In the genomic region with DNA sequence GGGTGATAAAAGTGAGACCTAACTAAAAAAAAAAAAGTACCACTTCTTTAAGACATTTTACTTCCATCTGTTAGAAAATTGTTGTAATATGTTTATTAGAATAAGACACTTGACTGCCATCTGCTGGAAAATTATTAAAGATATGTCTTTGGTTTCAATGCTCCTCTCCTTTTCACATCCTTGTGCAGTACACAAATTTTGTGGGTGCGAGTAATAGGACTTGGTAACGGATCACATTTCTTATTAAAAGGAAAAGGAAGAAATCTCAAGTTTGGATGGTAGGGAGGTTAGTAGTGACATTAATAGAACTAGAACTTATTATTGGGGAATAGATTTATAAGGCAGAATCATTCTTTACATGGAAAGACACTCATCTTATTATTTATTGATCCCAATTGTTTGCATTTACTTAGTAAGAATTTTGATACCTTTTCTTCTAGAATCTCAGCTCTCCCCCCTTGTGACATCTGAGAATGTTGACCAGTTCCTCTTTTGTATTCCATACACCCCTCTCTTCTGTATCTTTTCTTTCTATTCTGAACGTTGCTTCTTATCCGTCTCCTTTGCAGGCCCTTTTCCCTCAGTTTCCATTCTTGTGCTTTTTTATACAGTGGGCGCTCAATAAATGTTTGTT, we compare ENCODE assay signal across 8 cellular contexts. TPM values are rescaled to one million over a fixed set of nuclear protein-coding genes. Genes with fewer than 3 reads are reported as not detected.
DNase-seq lines count a peak whose midpoint lies in the region; ATAC-seq, FAIRE-seq and TF ChIP-seq lines count a peak whose summit lies in the region.

No MANE protein-coding gene starts in this region.

- H3K36me3 Mint-ChIP-seq in activated CD4-positive, alpha-beta memory T cell treated with anti-CD3 and anti-CD28 coated beads, Interleukin-2, amount 10 ng/mL, durations not matched to agents 7 days and 5 days (ENCODE audit: low read depth): no peaks in the 10 kb centered on the region

- no peaks in the 10 kb centered on the region for H3K36me3 ChIP-seq in small intestine (ENCODE audit: control insufficient read depth in 2 of 2, insufficient read depth in 2 of 2, low read length in 2 of 2)
- no peaks in the 10 kb centered on the region for H3K36me3 ChIP-seq in testis (ENCODE audit: low read depth, missing control alignments)

- ATAC-seq in HG03439 (IDR thresholded peaks at IDR 0.05; ENCODE audit: unreplicated experiment): no peak

- H3K27me3 Mint-ChIP-seq in activated CD4-positive, alpha-beta memory T cell treated with anti-CD3 and anti-CD28 coated beads, Interleukin-2, amount 10 ng/mL, durations not matched to agents 7 days and 5 days: no peaks in the 10 kb centered on the region

- H3K27ac Mint-ChIP-seq in activated CD4-positive, alpha-beta memory T cell treated with anti-CD3 and anti-CD28 coated beads, Interleukin-2, amount 10 ng/mL, durations not matched to agents 7 days and 5 days: peak overlapping the region; percentile 91

- H3K9me3 ChIP-seq in small intestine (ENCODE audit: control insufficient read depth, low read depth) (no peaks in the 10 kb centered on the region), testis (no peaks in the 10 kb centered on the region)

- peak; percentile 75 for FAIRE-seq in small intestine (lab: Jason Lieb, UNC)

- DNase-seq in AG04449 (ENCODE audit: low read depth, low spot score) (no peak), NCI-H1105 treated with DMSO at 0.1 percent for 48 hours (lab: John Stamatoyannopoulos, UW) (peak; percentile 64), glomerular endothelial cell (ENCODE audit: extremely low read depth, low read depth, low spot score) (peak; percentile 33), small intestine (peak; percentile 72), testis (no peak)
- DNase-seq in activated CD4-positive, alpha-beta memory T cell treated with anti-CD3 and anti-CD28 coated beads, Interleukin-2, amount 10 ng/mL, durations not matched to agents 7 days and 5 days: no peak

- TF ChIP-seq POLR2A in testis (IDR thresholded peaks at IDR 0.05): no peak

- CTCF ChIA-PET in AG04449 (lab: Yijun Ruan, JAX): interaction anchor here (0.7 to 8.7 kb wide), 16 partner anchors 10 to 456 kb away, joined by 3 to 144 read pairs (median 5); a partner anchor contains a TSS
- CTCF ChIA-PET in activated CD4-positive, alpha-beta memory T cell treated with anti-CD3 and anti-CD28 coated beads, Interleukin-2, amount 10 ng/mL, durations not matched to agents 7 days and 5 days (lab: Charles Lee): interaction anchor here (0.9 to 3.3 kb wide), 9 partner anchors 11 to 455 kb away, joined by 3 to 34 read pairs (median 4); no protein-coding TSS in a partner anchor

- H3K4me3 Mint-ChIP-seq in activated CD4-positive, alpha-beta memory T cell treated with anti-CD3 and anti-CD28 coated beads, Interleukin-2, amount 10 ng/mL, durations not matched to agents 7 days and 5 days: peak overlapping the region; percentile 90

- H3K4me1 ChIP-seq in small intestine (ENCODE audit: control insufficient read depth in 2 of 2, insufficient read depth in 1 of 2, low read depth in 1 of 2, low read length in 1 of 2) (peaks cover 1 to 5% of the 10 kb centered on the region in 2 donors), testis (no peaks in the 10 kb centered on the region)

- WGBS in small intestine, 3 donors: 12 to 25% (median 24%) methylated on average over 5 of the region's 5 CpGs
- whole genome bisulfite sequencing in testis, 2 donors: 56 to 61% methylated on average over 5 of the region's 5 CpGs

- H3K9me3 Mint-ChIP-seq in activated CD4-positive, alpha-beta memory T cell treated with anti-CD3 and anti-CD28 coated beads, Interleukin-2, amount 10 ng/mL, durations not matched to agents 7 days and 5 days: no peaks in the 10 kb centered on the region

- TF ChIP-seq CTCF in AG04449 (IDR thresholded peaks at IDR 0.05; ENCODE audit: insufficient read depth, low read length, missing control alignments): no peak
- peak; percentile 24 for TF ChIP-seq CTCF in GM12873 (IDR thresholded peaks at IDR 0.05; ENCODE audit: insufficient read depth, low read depth, low read length, missing control alignments)
- peak in 1 of 3 experiments; percentile 9 for TF ChIP-seq CTCF in testis (IDR thresholded peaks at IDR 0.05)

- POLR2A ChIA-PET in AG04449 (lab: Yijun Ruan, JAX): no interaction called here
- POLR2A ChIA-PET in activated CD4-positive, alpha-beta memory T cell treated with anti-CD3 and anti-CD28 coated beads, Interleukin-2, amount 10 ng/mL, durations not matched to agents 7 days and 5 days (lab: Charles Lee): interaction anchor here (1.0 to 3.5 kb wide), 5 partner anchors 12 to 364 kb away, joined by 3 to 18 read pairs (median 3); a partner anchor contains a TSS

- peaks cover 38% of the 10 kb centered on the region for H3K4me1 Mint-ChIP-seq in activated CD4-positive, alpha-beta memory T cell treated with anti-CD3 and anti-CD28 coated beads, Interleukin-2, amount 10 ng/mL, durations not matched to agents 7 days and 5 days

- peak overlapping the region; percentile 53 for H3K4me3 ChIP-seq in AG04449 (ENCODE audit: low read depth, low read length)
- peak overlapping the region; percentile 17 to 40 for H3K4me3 ChIP-seq in small intestine (ENCODE audit: low read depth in 1 of 2, low read length in 2 of 2)
- peak overlapping the region in 1 of 2 donors; percentile 13 for H3K4me3 ChIP-seq in testis

- H3K27me3 ChIP-seq in small intestine (ENCODE audit: control insufficient read depth in 2 of 2, insufficient read depth in 2 of 2, low read length in 2 of 2): no peaks in the 10 kb centered on the region
- no peaks in the 10 kb centered on the region for H3K27me3 ChIP-seq in testis

- intact Hi-C loops in testis (cut with DNase I; ENCODE audit: low total_unique reads): no loop called here

- peak overlapping the region; percentile 78 to 85 for H3K27ac ChIP-seq in small intestine (ENCODE audit: low read depth in 1 of 2, low read length in 1 of 2)
- H3K27ac ChIP-seq in testis: peak overlapping the region in 1 of 2 donors; percentile 65

RNA-seq across cellular contexts. Expression of a gene that starts 43.0 kb away (rescaled TPM):
- total RNA-seq in activated CD4-positive, alpha-beta memory T cell treated with anti-CD3 and anti-CD28 coated beads, Interleukin-2, amount 10 ng/mL, durations not matched to agents 7 days and 5 days: 100 to 1,000 TPM; 118 to 120 TPM
- total RNA-seq in glomerular endothelial cell (5.7 and 10.9 TPM in 2 replicates), testis (10 to 100 TPM; 25.8 to 40.6 TPM)
- polyA plus RNA-seq in small intestine (10 to 100 TPM; 30.0 to 37.2 (median 36.0) TPM), testis (ENCODE audit: insufficient read depth, low read depth, low replicate concordance) (48.7 TPM)

Comparison
In these comparisons a context has a peak if more than half of its experiments do, and no peak if none do; other contexts are left out.
1. DNase-seq: peak in NCI-H1105 treated with DMSO at 0.1 percent for 48 hours (single experiment), glomerular endothelial cell (single experiment) and small intestine (single experiment); none in AG04449 (single experiment), activated CD4-positive, alpha-beta memory T cell treated with anti-CD3 and anti-CD28 coated beads, Interleukin-2, amount 10 ng/mL, durations not matched to agents 7 days and 5 days (single experiment) and testis (single experiment).